In genomic region chr1:231337043-231337471, GRCh38 we compare ENCODE assay signal across 8 cellular contexts. TPM values are rescaled to one million over a fixed set of nuclear protein-coding genes. Genes with fewer than 3 reads are reported as not detected.
DNase-seq lines count a peak whose midpoint lies in the region; ATAC-seq, FAIRE-seq and TF ChIP-seq lines count a peak whose summit lies in the region.

No MANE protein-coding gene starts in this region.

- no peaks in the 10 kb centered on the region for H3K9me3 Mint-ChIP-seq in T-helper 1 cell treated with Interleukin-12 subunit alpha and Interleukin-12 subunit beta and Interleukin-4 antibody, amounts not matched to agents 30 μg/mL and 1 μg/mL, for 36 hours

- peaks cover 40% of the 10 kb centered on the region for H3K36me3 Mint-ChIP-seq in T-helper 1 cell treated with Interleukin-12 subunit alpha and Interleukin-12 subunit beta and Interleukin-4 antibody, amounts not matched to agents 30 μg/mL and 1 μg/mL, for 36 hours (ENCODE audit: low read depth)

- in situ Hi-C loops in GM13977 (cut with MboI; ENCODE audit: low pct_unique_long_range_greater_than_20kb, low sequenced_read_pairs, unreplicated experiment) = no loop called here

- no peaks in the 10 kb centered on the region for H3K36me3 ChIP-seq in pancreas

- H3K4me3 Mint-ChIP-seq in T-helper 1 cell treated with Interleukin-12 subunit alpha and Interleukin-12 subunit beta and Interleukin-4 antibody, amounts not matched to agents 30 μg/mL and 1 μg/mL, for 36 hours = peak overlapping the region; percentile 96

- peaks cover 47% of the 10 kb centered on the region for H3K4me1 Mint-ChIP-seq in T-helper 1 cell treated with Interleukin-12 subunit alpha and Interleukin-12 subunit beta and Interleukin-4 antibody, amounts not matched to agents 30 μg/mL and 1 μg/mL, for 36 hours (ENCODE audit: low read depth)

- peak; percentile 24 for ATAC-seq in HG02642 (IDR thresholded peaks at IDR 0.05; ENCODE audit: poor library complexity, unreplicated experiment)
- peak; percentile 24 to 37 (median 34) for ATAC-seq in pancreas
- no peak for ATAC-seq in GM18861 (IDR thresholded peaks at IDR 0.05; ENCODE audit: unreplicated experiment)

- no peak for FAIRE-seq in pancreas (lab: Jason Lieb, UNC)

- DNase-seq in GM13977 (ENCODE audit: low spot score) (peak; percentile 21), fibroblast of the aortic adventitia (ENCODE audit: low read depth) (peak; percentile 7), pancreas (peak in 3 of 6 donors; percentile 42 to 66 (median 63))
- no peak for DNase-seq in stimulated activated naive CD4-positive, alpha-beta T cell (lab: John Stamatoyannopoulos, UW)
- DNase-seq in NK-92 treated with Interleukin-12 subunit alpha and Interleukin-12 subunit beta, amount 100 ng/mL, for 24 hours (lab: John Stamatoyannopoulos, UW) = no peak

- H3K4me1 ChIP-seq in pancreas = peaks cover 0 to 34% (median 28%) of the 10 kb centered on the region in 3 donors

- peak overlapping the region; percentile 80 to 88 (median 84) for H3K27ac ChIP-seq in pancreas

- intact Hi-C loops in pancreas (cut with DNase I) = no loop called here

- H3K4me3 ChIP-seq in fibroblast of the aortic adventitia (ENCODE audit: low read depth, low read length) = peak overlapping the region; percentile 100
- peak overlapping the region; percentile 65 to 100 (median 90) for H3K4me3 ChIP-seq in pancreas

- no peaks in the 10 kb centered on the region for H3K9me3 ChIP-seq in pancreas

- H3K27me3 ChIP-seq in pancreas = no peaks in the 10 kb centered on the region

- H3K27ac Mint-ChIP-seq in T-helper 1 cell treated with Interleukin-12 subunit alpha and Interleukin-12 subunit beta and Interleukin-4 antibody, amounts not matched to agents 30 μg/mL and 1 μg/mL, for 36 hours = peak overlapping the region; percentile 100

- peaks cover 3% of the 10 kb centered on the region for H3K27me3 Mint-ChIP-seq in T-helper 1 cell treated with Interleukin-12 subunit alpha and Interleukin-12 subunit beta and Interleukin-4 antibody, amounts not matched to agents 30 μg/mL and 1 μg/mL, for 36 hours (ENCODE audit: low read depth)

- TF ChIP-seq CTCF in GM13977 (IDR thresholded peaks at IDR 0.05; ENCODE audit: extremely low read depth, insufficient read depth, missing control alignments) = no peak
- no peak for TF ChIP-seq CTCF in fibroblast of the aortic adventitia (IDR thresholded peaks at IDR 0.05; ENCODE audit: insufficient read depth, low read length)
- TF ChIP-seq CTCF in pancreas (IDR thresholded peaks at IDR 0.05) = no peak

- 0% methylated on average over 32 of the region's 32 CpGs for WGBS in pancreas, 2 donors

RNA-seq across cellular contexts. Expression of gene EXOC8, which starts 0.6 kb away (rescaled TPM):
- 18.6 and 19.3 TPM in 2 replicates for total RNA-seq in fibroblast of the aortic adventitia (ENCODE audit: low replicate concordance)
- total RNA-seq in pancreas = 1 to 10 TPM; 5.1 to 8.5 (median 6.8) TPM
- polyA plus RNA-seq in pancreas = 1 to 10 TPM; 2.4 to 4.6 TPM

RNA-seq across cellular contexts. Expression of gene SPRTN, which starts 1.0 kb away (rescaled TPM):
- 17.2 and 33.6 TPM in 2 replicates for total RNA-seq in fibroblast of the aortic adventitia (ENCODE audit: low replicate concordance)
- 1 to 10 TPM; 2.7 to 5.6 (median 3.7) TPM for total RNA-seq in pancreas
- 1 to 10 TPM; 2.2 to 2.6 TPM for polyA plus RNA-seq in pancreas

Comparison
In these comparisons a context has a peak if more than half of its experiments do, and no peak if none do; other contexts are left out.
1. DNase-seq: peak in GM13977 (single experiment) and fibroblast of the aortic adventitia (single experiment); none in stimulated activated naive CD4-positive, alpha-beta T cell (0 of 6) and NK-92 treated with Interleukin-12 subunit alpha and Interleukin-12 subunit beta, amount 100 ng/mL, for 24 hours (single experiment).